Comparison of ENCODE assay signal across 25 cellular contexts in the genomic region with DNA sequence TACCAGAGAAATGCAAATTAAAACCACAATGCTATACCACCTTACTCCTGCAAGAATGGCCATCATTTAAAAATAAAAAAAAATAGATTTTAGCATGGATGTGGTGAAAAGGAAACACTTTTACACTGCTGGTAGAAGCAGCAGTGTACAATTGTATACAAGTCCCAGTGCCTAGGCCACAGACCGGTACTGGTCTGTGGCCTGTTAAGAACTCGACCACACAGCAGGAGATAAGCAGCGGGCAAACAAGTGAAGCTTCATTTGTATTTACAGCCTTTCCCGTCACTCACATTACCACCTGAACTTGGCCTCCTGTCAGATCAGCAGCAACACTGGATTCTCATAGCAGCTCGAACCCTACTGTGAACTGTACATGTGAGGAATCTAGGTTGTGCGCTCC.
"Had no signal": no experiment of that assay in that cellular context is flagged by ENCODE, and none has a peak within 500 bp of the region (broad histone marks: within the 10 kb centered on the region; RNA-seq: fewer than 3 reads in every experiment).

No MANE protein-coding gene starts in this region.

- H3K27me3 ChIP-seq: brain microvascular endothelial cell, cardiac muscle cell had no signal

- H3K27ac ChIP-seq: brain microvascular endothelial cell, cardiac muscle cell, SK-N-MC, VCaP had no signal

- DNase-seq: activated CD4-positive, alpha-beta memory T cell treated with anti-CD3 and anti-CD28 coated beads, Interleukin-2, amount 10 ng/mL, durations not matched to agents 7 days and 5 days; activated CD4-positive, alpha-beta T cell treated with anti-CD3 and anti-CD28 coated beads for 36 hours; activated CD4-positive, alpha-beta T cell treated with anti-CD3 and anti-CD28 coated beads, Interleukin-2, amount 50 U/mL, for 1 hour; activated gamma-delta T cell; activated naive CD4-positive, alpha-beta T cell treated with anti-CD3 and anti-CD28 coated beads for 36 hours; activated T-cell treated with anti-CD3 and anti-CD28 coated beads for 4 hours; activated T-cell treated with anti-CD3 and anti-CD28 coated beads, Interleukin-2, amount 50 U/mL, for 48 hours; brain microvascular endothelial cell; cerebellar nuclear complex; Kasumi-1; NCI-H1105 treated with DMSO at 0.1 percent for 48 hours; NCI-H1436 treated with DMSO at 0.1 percent for 48 hours; NCI-H187; NCI-H2081; NCI-H510A treated with DMSO at 0.1 percent for 48 hours; NCI-H82; PC-3; SIG-M5; T-cell; T-helper 2 cell; T1000 had no signal

- H3K4me3 ChIP-seq: cardiac muscle cell, SK-N-MC had no signal

- H3K36me3 ChIP-seq: brain microvascular endothelial cell, cardiac muscle cell had no signal

- ATAC-seq: activated CD4-positive, alpha-beta T cell treated with anti-CD3 and anti-CD28 coated beads for 36 hours; activated T-helper 17 cell treated with anti-CD3 and anti-CD28 coated beads, Interleukin-2, amount 50 U/mL, for 72 hours; PC-3; T-cell had no signal
